ENCODE assay signal across 8 cellular contexts in the genomic region with DNA sequence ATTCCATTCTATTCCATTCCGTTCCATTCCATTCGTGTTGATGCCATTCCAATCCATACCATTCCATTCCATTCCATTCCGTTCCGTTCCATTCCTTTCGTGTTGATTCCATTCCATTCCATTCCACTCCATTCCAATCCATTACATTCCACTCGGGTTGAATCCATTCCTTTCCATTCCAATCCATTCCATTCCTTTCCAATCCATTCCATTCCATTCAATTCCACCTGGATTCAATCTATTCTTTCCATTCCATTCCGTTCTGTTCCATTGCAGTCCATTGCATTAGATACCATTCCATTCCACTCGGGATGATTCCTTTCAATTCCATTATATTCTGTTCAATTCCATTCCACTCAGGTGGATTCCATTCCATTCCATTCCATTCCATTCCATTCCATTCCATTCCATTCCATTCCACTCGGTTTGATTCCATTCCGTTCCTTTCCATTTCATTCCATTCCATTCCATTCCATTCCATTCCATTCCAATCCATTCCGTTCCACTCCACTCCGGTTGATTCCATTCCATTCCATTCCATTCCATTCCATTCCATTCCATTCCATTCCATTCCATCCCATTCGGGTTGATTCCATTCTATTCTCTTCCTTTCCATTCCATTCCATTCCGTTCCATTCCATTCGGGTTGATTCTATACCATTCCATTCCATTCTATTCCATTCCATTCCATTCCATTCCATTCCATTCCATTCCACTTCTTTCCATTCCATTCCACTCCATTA.
DNase-seq lines count a peak whose midpoint lies in the region; ATAC-seq and TF ChIP-seq lines count a peak whose summit lies in the region.
"Not testable (repeated sequence)": the region's sequence is repeated elsewhere in the genome, so short reads cannot be mapped to it uniquely, and the experiment has no call there.

No MANE protein-coding gene starts in this region.

- H3K27ac Mint-ChIP-seq in activated CD4-positive, alpha-beta T cell treated with anti-CD3 and anti-CD28 coated beads, Interleukin-2, amount 10 ng/mL, durations not matched to agents 7 days and 5 days; stimulated activated effector memory CD8-positive, alpha-beta T cell treated with anti-CD3 and anti-CD28 coated beads, Interleukin-12 subunit alpha, Interleukin-12 subunit beta, amount 100 ng/mL, for 72 hours: not testable (repeated sequence)

- not testable (repeated sequence) for H3K27me3 Mint-ChIP-seq in activated CD4-positive, alpha-beta T cell treated with anti-CD3 and anti-CD28 coated beads, Interleukin-2, amount 10 ng/mL, durations not matched to agents 7 days and 5 days

- not testable (repeated sequence) for H3K9ac ChIP-seq in HUES6 (ENCODE audit: low read length); iPS-15b (ENCODE audit: low read depth, low read length)

- H3K4me1 Mint-ChIP-seq in activated CD4-positive, alpha-beta T cell treated with anti-CD3 and anti-CD28 coated beads, Interleukin-2, amount 10 ng/mL, durations not matched to agents 7 days and 5 days = not testable (repeated sequence)
- peaks cover 18% of the 10 kb centered on the region for H3K4me1 Mint-ChIP-seq in stimulated activated effector memory CD8-positive, alpha-beta T cell treated with anti-CD3 and anti-CD28 coated beads, Interleukin-12 subunit alpha, Interleukin-12 subunit beta, amount 100 ng/mL, for 72 hours

- DNase-seq in AG10803 (ENCODE audit: low read depth) (peak; percentile 23), medulla oblongata (ENCODE audit: extremely low spot score) (peak; percentile 70)
- DNase-seq in activated CD4-positive, alpha-beta T cell treated with anti-CD3 and anti-CD28 coated beads, Interleukin-2, amount 10 ng/mL, durations not matched to agents 7 days and 5 days = peak; percentile 9
- DNase-seq in stimulated activated effector memory CD8-positive, alpha-beta T cell treated with anti-CD3 and anti-CD28 coated beads, Interleukin-12 subunit alpha, Interleukin-12 subunit beta, amount 100 ng/mL, for 72 hours (ENCODE audit: low spot score in 2 of 2) = peak in 1 of 2 donors; percentile 57

- not testable (repeated sequence) for H3K4me3 ChIP-seq in AG10803 (ENCODE audit: low read length)
- H3K4me3 ChIP-seq in HUES6 (ENCODE audit: low read depth, low read length) = peak overlapping the region; percentile 7
- peak overlapping the region; percentile 0 for H3K4me3 ChIP-seq in iPS-15b (ENCODE audit: low read depth, low read length)

- H3K9me3 Mint-ChIP-seq in activated CD4-positive, alpha-beta T cell treated with anti-CD3 and anti-CD28 coated beads, Interleukin-2, amount 10 ng/mL, durations not matched to agents 7 days and 5 days = peaks cover 43% of the 10 kb centered on the region
- peaks cover 43% of the 10 kb centered on the region for H3K9me3 Mint-ChIP-seq in stimulated activated effector memory CD8-positive, alpha-beta T cell treated with anti-CD3 and anti-CD28 coated beads, Interleukin-12 subunit alpha, Interleukin-12 subunit beta, amount 100 ng/mL, for 72 hours

- H3K36me3 Mint-ChIP-seq in activated CD4-positive, alpha-beta T cell treated with anti-CD3 and anti-CD28 coated beads, Interleukin-2, amount 10 ng/mL, durations not matched to agents 7 days and 5 days (ENCODE audit: low read depth) = peaks cover 41% of the 10 kb centered on the region
- H3K36me3 Mint-ChIP-seq in stimulated activated effector memory CD8-positive, alpha-beta T cell treated with anti-CD3 and anti-CD28 coated beads, Interleukin-12 subunit alpha, Interleukin-12 subunit beta, amount 100 ng/mL, for 72 hours = not testable (repeated sequence)

- POLR2A ChIA-PET in activated CD4-positive, alpha-beta T cell treated with anti-CD3 and anti-CD28 coated beads, Interleukin-2, amount 10 ng/mL, durations not matched to agents 7 days and 5 days (lab: Charles Lee) = not testable (repeated sequence)

- not testable (repeated sequence) for H3K4me1 ChIP-seq in HUES6 (ENCODE audit: control insufficient read depth, insufficient read depth, low read length); iPS-15b (ENCODE audit: control insufficient read depth, insufficient read depth, low read length)

- peaks cover 60% of the 10 kb centered on the region for H3K9me3 ChIP-seq in HUES6 (ENCODE audit: control insufficient read depth, insufficient read depth, low read depth, low read length)
- peaks cover 57% of the 10 kb centered on the region for H3K9me3 ChIP-seq in iPS-15b (ENCODE audit: control insufficient read depth, insufficient read depth, low read length)

- not testable (repeated sequence) for H3K27me3 ChIP-seq in HUES6 (ENCODE audit: control insufficient read depth, insufficient read depth, low read length); iPS-15b (ENCODE audit: control insufficient read depth, insufficient read depth, low read length)

- ATAC-seq in GM21528 (IDR thresholded peaks at IDR 0.05; ENCODE audit: low FRiP score, unreplicated experiment) = peak; percentile 13
- peak; percentile 27 for ATAC-seq in esophagus mucosa
- peak; percentile 3 for ATAC-seq in stimulated activated effector memory CD8-positive, alpha-beta T cell treated with anti-CD3 and anti-CD28 coated beads, Interleukin-12 subunit alpha, Interleukin-12 subunit beta, amount 100 ng/mL, for 72 hours

- H3K27ac ChIP-seq in HUES6 (ENCODE audit: low read depth, low read length) = not testable (repeated sequence)

- CTCF ChIA-PET in activated CD4-positive, alpha-beta T cell treated with anti-CD3 and anti-CD28 coated beads, Interleukin-2, amount 10 ng/mL, durations not matched to agents 7 days and 5 days (lab: Charles Lee) = not testable (repeated sequence)

- H3K4me3 Mint-ChIP-seq in activated CD4-positive, alpha-beta T cell treated with anti-CD3 and anti-CD28 coated beads, Interleukin-2, amount 10 ng/mL, durations not matched to agents 7 days and 5 days; stimulated activated effector memory CD8-positive, alpha-beta T cell treated with anti-CD3 and anti-CD28 coated beads, Interleukin-12 subunit alpha, Interleukin-12 subunit beta, amount 100 ng/mL, for 72 hours: not testable (repeated sequence)

- TF ChIP-seq CTCF in AG10803 (conservative IDR thresholded peaks at IDR 0.05; ENCODE audit: low read length) = not testable (repeated sequence)

- H3K36me3 ChIP-seq in HUES6 (ENCODE audit: control insufficient read depth, insufficient read depth, low read length); iPS-15b (ENCODE audit: control insufficient read depth, insufficient read depth, low read length): not testable (repeated sequence)
